In genomic region chr11:36376888-36377758, GRCh38 we compare ENCODE assay signal across 8 cellular contexts.
DNase-seq lines count a peak whose midpoint lies in the region; ATAC-seq, FAIRE-seq and TF ChIP-seq lines count a peak whose summit lies in the region.

No MANE protein-coding gene starts in this region.

- H4K20me1 ChIP-seq in HepG2 (ENCODE audit: insufficient read depth, low read length) = peaks cover 3% of the 10 kb centered on the region; the same call in 1 of the 2 replicates

- in situ Hi-C loops in HepG2 (cut with HindIII; ENCODE audit: extremely low pct_ligation_motif_present, low pct_unique_long_range_greater_than_20kb) = no loop called here

- peak overlapping the region; percentile 23; the same call in 1 of the 2 replicates for H3K4me2 ChIP-seq in HepG2 (ENCODE audit: low read depth, low read length)

- H3K9me3 ChIP-seq in HepG2 (ENCODE audit: low read length) = no peaks in the 10 kb centered on the region

- TF ChIP-seq EP300 in HepG2 (IDR thresholded peaks at IDR 0.05; ENCODE audit: low read depth in 2 of 2, low read length in 2 of 2) (no peak), HepG2 (CRISPR knock-in tag; IDR thresholded peaks at IDR 0.05; ENCODE audit: borderline replicate concordance) (no peak)

- DNase-seq in DMS53 (lab: John Stamatoyannopoulos, UW) (peak; percentile 59), DMS53 treated with DMSO at 0.1 percent for 48 hours (lab: John Stamatoyannopoulos, UW; ENCODE audit: unreplicated experiment) (no peak), HT-29 (ENCODE audit: low spot score) (peak; percentile 76), UCSD-AML1 (lab: John Stamatoyannopoulos, UW; ENCODE audit: unreplicated experiment) (peak; percentile 79), HepG2 (ENCODE audit: low spot score) (no peak)
- DNase-seq in stimulated activated CD4-positive, alpha-beta T cell treated with anti-CD3 and anti-CD28 coated beads, Interleukin-4, amount 100 ng/mL, for 4 hours = peak; percentile 23 to 25

- BruUV-seq in HepG2 (replicated peaks; lab: Mats Ljungman, UMichigan) = no TSS peak

- TF ChIP-seq RAD21 in HepG2 (CRISPR knock-in tag; IDR thresholded peaks at IDR 0.05) = no peak

- 9% methylated on average over 23 of the region's 68 CpGs for WGBS in HepG2 (ENCODE audit: low lambda C conversion rate)

- POLR2A ChIA-PET in HepG2 (lab: Yijun Ruan, JAX) = no interaction called here

- no peaks in the 10 kb centered on the region for H3K79me2 ChIP-seq in HepG2 (ENCODE audit: insufficient read depth, low read length)

- TF ChIP-seq POLR2A in HepG2 (IDR thresholded peaks at IDR 0.05; ENCODE audit: insufficient read depth in 1 of 2, low read depth in 2 of 2, low read length in 2 of 2) = no peak

- H2AFZ ChIP-seq in HepG2 (ENCODE audit: low read length) = no peak overlapping the region

- TF ChIP-seq CTCF in HepG2 (CRISPR knock-in tag; IDR thresholded peaks at IDR 0.05) = peak; percentile 33; the same call in 1 of the 2 replicates

- CTCF ChIA-PET in HepG2 (lab: Yijun Ruan, JAX; ENCODE audit: low intra/inter-chr PET ratio, low total read pairs) = no interaction called here

- ATAC-seq in HepG2 (peak; percentile 84), GM18867 (IDR thresholded peaks at IDR 0.05; ENCODE audit: unreplicated experiment) (no peak)

- no peak for FAIRE-seq in HepG2 (lab: Jason Lieb, UNC)

- H3K9ac ChIP-seq in HepG2 (ENCODE audit: insufficient read depth, low read depth, low read length) = no peak overlapping the region

- peak overlapping the region; percentile 13 for H3K27ac ChIP-seq in cingulate gyrus (ENCODE audit: low read depth, low read length)
- no peak overlapping the region for H3K27ac ChIP-seq in HepG2 (ENCODE audit: extremely low read length, insufficient read depth, low read length)

- H3K4me1 ChIP-seq in HepG2 (ENCODE audit: insufficient read depth, low read length) = no peaks in the 10 kb centered on the region

- intact Hi-C loops in HepG2 (cut with micrococcal nuclease; ENCODE audit: unreplicated experiment) = no loop called here

- H3K27me3 ChIP-seq in HepG2 (ENCODE audit: control insufficient read depth in 1 of 2, insufficient read depth in 2 of 2, low read length in 2 of 2) = peaks cover 3 to 48% of the 10 kb centered on the region in 2 experiments

- no peak overlapping the region; a peak in 1 of 6 replicates for H3K4me3 ChIP-seq in HepG2 (replicated peaks in 1 of 3; ENCODE audit: insufficient read depth in 1 of 3, low read depth in 2 of 3, low read length in 3 of 3)

- H3K36me3 ChIP-seq in HepG2 (replicated peaks in 1 of 2; ENCODE audit: control insufficient read depth in 1 of 2, insufficient read depth in 2 of 2, low read length in 2 of 2) = no peaks in the 10 kb centered on the region

TF ChIP-seq in HepG2, 621 proteins besides CTCF, POLR2A, EP300 and RAD21:
- TF ChIP-seq HNRNPLL (IDR thresholded peaks at IDR 0.05; ENCODE audit: low read depth, low read length, poor library complexity, severe bottlenecking) (peak; percentile 31), ZNF251 (CRISPR knock-in tag; IDR thresholded peaks at IDR 0.05) (no peak), ZNF687 (CRISPR knock-in tag; IDR thresholded peaks at IDR 0.05) (peak; percentile 16; the same call in 1 of the 2 replicates)
TF ChIP-seq in HepG2: peak in this region for 2.

Comparison
In these comparisons a context has a peak if more than half of its experiments do, and no peak if none do; other contexts are left out.
1. DNase-seq: peak in DMS53 (single experiment), HT-29 (single experiment), UCSD-AML1 (single experiment) and stimulated activated CD4-positive, alpha-beta T cell treated with anti-CD3 and anti-CD28 coated beads, Interleukin-4, amount 100 ng/mL, for 4 hours (2 of 2); none in DMS53 treated with DMSO at 0.1 percent for 48 hours (single experiment) and HepG2 (single experiment).